Comparison of ENCODE assay signal across 9 cellular contexts in genomic region chr22:41501209-41501608, GRCh38. TPM values are rescaled to one million over a fixed set of nuclear protein-coding genes. Genes with fewer than 3 reads are reported as not detected.
DNase-seq lines count a peak whose midpoint lies in the region; ATAC-seq and TF ChIP-seq lines count a peak whose summit lies in the region.
"Had no signal": no experiment of that assay in that cellular context is flagged by ENCODE, and none has a peak within 500 bp of the region (broad histone marks: within the 10 kb centered on the region; RNA-seq: fewer than 3 reads in every experiment).

No MANE protein-coding gene starts in this region.

- H3K27me3 Mint-ChIP-seq in CD8-positive, alpha-beta T cell (ENCODE audit: low read depth) = no peaks in the 10 kb centered on the region
- H3K27me3 Mint-ChIP-seq in activated CD4-positive, alpha-beta memory T cell treated with anti-CD3 and anti-CD28 coated beads, Interleukin-2, amount 10 ng/mL, durations not matched to agents 7 days and 5 days = no peaks in the 10 kb centered on the region

- no peaks in the 10 kb centered on the region for H3K27me3 ChIP-seq in CD8-positive, alpha-beta T cell (ENCODE audit: insufficient read depth, low read length)
- H3K27me3 ChIP-seq in HCT116 (ENCODE audit: insufficient read depth, low read length) (no peaks in the 10 kb centered on the region), liver (ENCODE audit: control insufficient read depth in 4 of 4, insufficient read depth in 4 of 4, low read length in 3 of 4) (no peaks in the 10 kb centered on the region), MG63 (no peaks in the 10 kb centered on the region)
- H3K27me3 ChIP-seq: thyroid gland had no signal

- no peaks in the 10 kb centered on the region for H3K9me3 ChIP-seq in CD8-positive, alpha-beta T cell (ENCODE audit: low read length)
- no peaks in the 10 kb centered on the region for H3K9me3 ChIP-seq in HCT116 (ENCODE audit: control insufficient read depth in 1 of 2, insufficient read depth in 1 of 2, low read depth in 1 of 2, low read length in 2 of 2)
- no peaks in the 10 kb centered on the region for H3K9me3 ChIP-seq in liver (ENCODE audit: control insufficient read depth in 4 of 4, low read length in 3 of 4)
- no peaks in the 10 kb centered on the region for H3K9me3 ChIP-seq in MG63
- H3K9me3 ChIP-seq: thyroid gland had no signal

- RAD21 ChIA-PET in HCT116 (lab: Charles Lee; ENCODE audit: low non-redundant PET in 1 of 2, low total read pairs in 2 of 2, uncharacterized antibody in 2 of 2, unreplicated experiment in 2 of 2) = interaction anchor here in 1 of 2 experiments (1.3 kb wide), 1 partner anchor 98 kb away, joined by 4 read pairs; no protein-coding TSS in a partner anchor

- H3K36me3 ChIP-seq in CD8-positive, alpha-beta T cell (ENCODE audit: insufficient read depth, low read length) = peaks cover 21% of the 10 kb centered on the region
- H3K36me3 ChIP-seq in HCT116 (ENCODE audit: control insufficient read depth in 1 of 2, insufficient read depth in 2 of 2, low read length in 2 of 2) (peaks cover 3 to 12% of the 10 kb centered on the region in 2 experiments; a peak in 3 of 4 replicates), liver (ENCODE audit: control insufficient read depth in 4 of 4, insufficient read depth in 3 of 4, low read depth in 1 of 4, low read length in 3 of 4) (peaks cover 1 to 27% (median 21%) of the 10 kb centered on the region in 4 donors), MG63 (peaks cover 34% of the 10 kb centered on the region)

- BruUV-seq in HCT116 (replicated peaks; lab: Mats Ljungman, UMichigan) = no TSS peak

- peaks cover 65% of the 10 kb centered on the region for H3K36me3 Mint-ChIP-seq in CD8-positive, alpha-beta T cell
- H3K36me3 Mint-ChIP-seq in activated CD4-positive, alpha-beta memory T cell treated with anti-CD3 and anti-CD28 coated beads, Interleukin-2, amount 10 ng/mL, durations not matched to agents 7 days and 5 days (ENCODE audit: low read depth) = peaks cover 15% of the 10 kb centered on the region

- H3K4me3 ChIP-seq in CD8-positive, alpha-beta T cell (ENCODE audit: low read depth, low read length) = no peak overlapping the region
- no peak overlapping the region for H3K4me3 ChIP-seq in HCT116 (replicated peaks in 1 of 2; ENCODE audit: low read depth in 1 of 2, low read length in 2 of 2)
- H3K4me3 ChIP-seq in liver (ENCODE audit: low read depth in 1 of 3, low read length in 3 of 3) = no peak overlapping the region
- H3K4me3 ChIP-seq in MG63 = no peak overlapping the region
- H3K4me3 ChIP-seq: thyroid gland had no signal

- no peak overlapping the region for H3K27ac ChIP-seq in CD8-positive, alpha-beta T cell (ENCODE audit: low read depth, low read length)
- H3K27ac ChIP-seq in HCT116 (ENCODE audit: low read depth, low read length) = no peak overlapping the region
- H3K27ac ChIP-seq in liver (ENCODE audit: low read depth in 1 of 2, low read length in 2 of 2) = no peak overlapping the region
- H3K27ac ChIP-seq: thyroid gland had no signal

- no peak overlapping the region for H2AFZ ChIP-seq in HCT116 (ENCODE audit: low read depth, low read length, poor library complexity, severe bottlenecking)

- ATAC-seq in CD8-positive, alpha-beta T cell = peak; percentile 61
- ATAC-seq in HCT116 = peak; percentile 94
- no peak for ATAC-seq in HG02623 (IDR thresholded peaks at IDR 0.05; ENCODE audit: unreplicated experiment)
- no peak for ATAC-seq in HG02763 (IDR thresholded peaks at IDR 0.05; ENCODE audit: unreplicated experiment)

- TF ChIP-seq RAD21 in HCT116 (IDR thresholded peaks at IDR 0.05; ENCODE audit: low read depth) (peak; percentile 68), liver (IDR thresholded peaks at IDR 0.05) (peak; percentile 62 to 79)

- H3K4me2 ChIP-seq in HCT116 (ENCODE audit: low read length) = no peak overlapping the region

- peaks cover 55% of the 10 kb centered on the region for H3K79me2 ChIP-seq in HCT116 (ENCODE audit: insufficient read depth, low read length)

- H3K4me3 Mint-ChIP-seq in CD8-positive, alpha-beta T cell = no peak overlapping the region
- H3K4me3 Mint-ChIP-seq in activated CD4-positive, alpha-beta memory T cell treated with anti-CD3 and anti-CD28 coated beads, Interleukin-2, amount 10 ng/mL, durations not matched to agents 7 days and 5 days = no peak overlapping the region

- CTCF ChIA-PET in CD8-positive, alpha-beta T cell (lab: Charles Lee) = interaction anchor here (0.6 to 5.5 kb wide), 7 partner anchors 12 to 133 kb away, joined by 3 to 60 read pairs (median 4); partner anchors contain the start of genes ACO2 and PHF5A
- CTCF ChIA-PET in HCT116 (lab: Charles Lee) = interaction anchor here (0.8 to 2.0 kb wide), 5 partner anchors 26 to 578 kb away, joined by 3 to 24 read pairs (median 6); no protein-coding TSS in a partner anchor
- CTCF ChIA-PET in activated CD4-positive, alpha-beta memory T cell treated with anti-CD3 and anti-CD28 coated beads, Interleukin-2, amount 10 ng/mL, durations not matched to agents 7 days and 5 days (lab: Charles Lee) = interaction anchor here (0.6 to 4.4 kb wide), 7 partner anchors 16 to 579 kb away, joined by 3 to 42 read pairs (median 5); partner anchors contain the start of genes ACO2 and PHF5A

- no peak overlapping the region for H3K27ac Mint-ChIP-seq in CD8-positive, alpha-beta T cell
- H3K27ac Mint-ChIP-seq in activated CD4-positive, alpha-beta memory T cell treated with anti-CD3 and anti-CD28 coated beads, Interleukin-2, amount 10 ng/mL, durations not matched to agents 7 days and 5 days = no peak overlapping the region

- H4K20me1 ChIP-seq in HCT116 (ENCODE audit: insufficient read depth) = no peaks in the 10 kb centered on the region

- POLR2A ChIA-PET in CD8-positive, alpha-beta T cell (lab: Charles Lee) = interaction anchor here (1.2 kb wide), 1 partner anchor 12 kb away, joined by 3 read pairs; no protein-coding TSS in a partner anchor
- POLR2A ChIA-PET in HCT116 (lab: Charles Lee) = no interaction called here
- POLR2A ChIA-PET in activated CD4-positive, alpha-beta memory T cell treated with anti-CD3 and anti-CD28 coated beads, Interleukin-2, amount 10 ng/mL, durations not matched to agents 7 days and 5 days (lab: Charles Lee) = interaction anchor here (1.2 to 1.5 kb wide), 3 partner anchors 33 to 89 kb away, joined by 5 to 7 read pairs (median 5); partner anchors contain the start of genes ACO2, PHF5A and TOB2

- TF ChIP-seq CTCF in CD8-positive, alpha-beta T cell (IDR thresholded peaks at IDR 0.05) = no peak
- peak; percentile 18 to 48 (median 36); a peak in 5 of 6 replicates for TF ChIP-seq CTCF in HCT116 (IDR thresholded peaks at IDR 0.05 in 2 of 3, conservative IDR thresholded peaks at IDR 0.05 in 1 of 3; ENCODE audit: borderline replicate concordance in 1 of 3, insufficient read depth in 1 of 3, low read depth in 2 of 3, low read length in 2 of 3)
- TF ChIP-seq CTCF in liver (IDR thresholded peaks at IDR 0.05; ENCODE audit: low read depth, low read length, missing input control) = peak; percentile 41

- H3K9me3 Mint-ChIP-seq in CD8-positive, alpha-beta T cell = no peaks in the 10 kb centered on the region
- H3K9me3 Mint-ChIP-seq in activated CD4-positive, alpha-beta memory T cell treated with anti-CD3 and anti-CD28 coated beads, Interleukin-2, amount 10 ng/mL, durations not matched to agents 7 days and 5 days = no peaks in the 10 kb centered on the region

- H3K4me1 Mint-ChIP-seq in CD8-positive, alpha-beta T cell (ENCODE audit: low read depth) = no peaks in the 10 kb centered on the region
- H3K4me1 Mint-ChIP-seq in activated CD4-positive, alpha-beta memory T cell treated with anti-CD3 and anti-CD28 coated beads, Interleukin-2, amount 10 ng/mL, durations not matched to agents 7 days and 5 days = no peaks in the 10 kb centered on the region

- no peaks in the 10 kb centered on the region for H3K4me1 ChIP-seq in CD8-positive, alpha-beta T cell (ENCODE audit: insufficient read depth, low read length)
- H3K4me1 ChIP-seq in HCT116 (ENCODE audit: control insufficient read depth in 1 of 2, insufficient read depth in 2 of 2, low read length in 2 of 2) = no peaks in the 10 kb centered on the region
- H3K4me1 ChIP-seq in liver (ENCODE audit: control insufficient read depth in 4 of 4, insufficient read depth in 4 of 4, low read length in 3 of 4) = peaks cover 0 to 10% (median 0%) of the 10 kb centered on the region in 4 donors

- intact Hi-C loops in CD8-positive, alpha-beta T cell (cut with DNase I, micrococcal nuclease) = loop anchor here (1.0 kb wide), 1 partner anchor 98 kb away; no protein-coding TSS in a partner anchor
- intact Hi-C loops in HCT116 (cut with micrococcal nuclease) = loop anchor here (1.0 kb wide), 1 partner anchor 97 kb away; no protein-coding TSS in a partner anchor

- H3K9ac ChIP-seq in HCT116 (ENCODE audit: low read length) (no peak overlapping the region), liver (ENCODE audit: low read depth in 1 of 2, low read length in 2 of 2) (no peak overlapping the region)

- WGBS in liver = 92% methylated on average over 5 of the region's 5 CpGs

- TF ChIP-seq POLR2A in HCT116 (IDR thresholded peaks at IDR 0.05; ENCODE audit: borderline replicate concordance, extremely low read depth, insufficient read depth, insufficient read length) = no peak

- no peak for DNase-seq in CD8-positive, alpha-beta T cell
- no peak for DNase-seq in HCT116 (ENCODE audit: low read depth, low spot score)
- peak; percentile 27 for DNase-seq in activated CD4-positive, alpha-beta memory T cell treated with anti-CD3 and anti-CD28 coated beads, Interleukin-2, amount 10 ng/mL, durations not matched to agents 7 days and 5 days
- DNase-seq in MG63 = no peak
- no peak for DNase-seq in activated CD8-positive, alpha-beta memory T cell treated with anti-CD3 and anti-CD28 coated beads, Interleukin-2, amount 50 U/mL, for 48 hours
- DNase-seq: thyroid gland had no signal

- H3K9me2 ChIP-seq in HCT116 (ENCODE audit: insufficient read depth) = no peaks in the 10 kb centered on the region

RNA-seq across cellular contexts. Expression of gene ACO2, which starts 32.3 kb away (rescaled TPM):
- total RNA-seq in CD8-positive, alpha-beta T cell = 10 to 100 TPM; 83.7 to 95.2 TPM
- total RNA-seq in HCT116 (2021; ENCODE audit: unreplicated experiment) (108 TPM), liver (10 to 100 TPM; 62.8 to 75.1 TPM)
- polyA plus RNA-seq in HCT116 (2012) = 118 and 123 TPM in 2 replicates
- 10 to 100 TPM; 69.9 to 72.2 TPM for total RNA-seq in activated CD4-positive, alpha-beta memory T cell treated with anti-CD3 and anti-CD28 coated beads, Interleukin-2, amount 10 ng/mL, durations not matched to agents 7 days and 5 days
- polyA plus RNA-seq in liver = 10 to 100 TPM; 45.3 to 76.1 TPM
- total RNA-seq in MG63 (2014; rRNA removed; shearing (Covaris generic); ENCODE audit: low replicate concordance) = 53.2 and 90.1 TPM in 2 replicates

RNA-seq across cellular contexts. Expression of gene PHF5A, which starts 32.7 kb away (rescaled TPM):
- 10 to 100 TPM; 52.9 to 57.4 TPM for total RNA-seq in CD8-positive, alpha-beta T cell
- total RNA-seq in HCT116 (2021; ENCODE audit: unreplicated experiment) = 86.0 TPM
- 49.2 and 58.8 TPM in 2 replicates for polyA plus RNA-seq in HCT116 (2012)
- total RNA-seq in activated CD4-positive, alpha-beta memory T cell treated with anti-CD3 and anti-CD28 coated beads, Interleukin-2, amount 10 ng/mL, durations not matched to agents 7 days and 5 days = 10 to 100 TPM; 43.9 to 55.3 TPM
- total RNA-seq in liver = 10 to 100 TPM; 27.3 to 31.7 TPM
- 10 to 100 TPM; 15.8 to 19.1 TPM for polyA plus RNA-seq in liver
- 101 and 111 TPM in 2 replicates for total RNA-seq in MG63 (2014; rRNA removed; shearing (Covaris generic); ENCODE audit: low replicate concordance)

RNA-seq across cellular contexts. Expression of gene POLR3H, which starts 43.1 kb away (rescaled TPM):
- 10 to 100 TPM; 11.2 to 11.7 TPM for total RNA-seq in CD8-positive, alpha-beta T cell
- total RNA-seq in HCT116 (2021; ENCODE audit: unreplicated experiment) (62.1 TPM), liver (10 to 100 TPM; 11.7 to 21.9 TPM)
- 30.7 and 31.8 TPM in 2 replicates for polyA plus RNA-seq in HCT116 (2012)
- 10 to 100 TPM; 19.2 to 20.5 TPM for total RNA-seq in activated CD4-positive, alpha-beta memory T cell treated with anti-CD3 and anti-CD28 coated beads, Interleukin-2, amount 10 ng/mL, durations not matched to agents 7 days and 5 days
- polyA plus RNA-seq in liver = 10 to 100 TPM; 32.2 to 37.7 TPM
- 47.2 and 53.1 TPM in 2 replicates for total RNA-seq in MG63 (2014; rRNA removed; shearing (Covaris generic); ENCODE audit: low replicate concordance)

RNA-seq across cellular contexts. Expression of gene TOB2, which starts 54.6 kb away (rescaled TPM):
- 10 to 100 TPM; 27.0 to 33.5 TPM for total RNA-seq in CD8-positive, alpha-beta T cell
- 55.2 TPM for total RNA-seq in HCT116 (2021; ENCODE audit: unreplicated experiment)
- 36.9 and 39.8 TPM in 2 replicates for polyA plus RNA-seq in HCT116 (2012)
- total RNA-seq in activated CD4-positive, alpha-beta memory T cell treated with anti-CD3 and anti-CD28 coated beads, Interleukin-2, amount 10 ng/mL, durations not matched to agents 7 days and 5 days = 10 to 100 TPM; 38.7 to 41.2 TPM
- total RNA-seq in liver = 10 to 100 TPM; 11.6 to 17.1 TPM
- 10 to 100 TPM in 1 of 2 donors, 1 to 10 TPM in 1; 9.8 to 12.9 TPM for polyA plus RNA-seq in liver
- total RNA-seq in MG63 (2014; rRNA removed; shearing (Covaris generic); ENCODE audit: low replicate concordance) = 26.2 and 36.0 TPM in 2 replicates

RNA-seq across cellular contexts. Expression of gene CSDC2, which starts 59.6 kb away (rescaled TPM):
- not detected for total RNA-seq in CD8-positive, alpha-beta T cell
- total RNA-seq in HCT116 (2021; ENCODE audit: unreplicated experiment) = 0.22 TPM
- 0.15 and 0.17 TPM in 2 replicates for polyA plus RNA-seq in HCT116 (2012)
- not detected for total RNA-seq in activated CD4-positive, alpha-beta memory T cell treated with anti-CD3 and anti-CD28 coated beads, Interleukin-2, amount 10 ng/mL, durations not matched to agents 7 days and 5 days
- total RNA-seq in liver = under 1 TPM; 0.17 to 0.33 TPM
- polyA plus RNA-seq in liver = 10 to 100 TPM in 1 of 2 donors, under 1 TPM in 1; 0.42 to 12.2 TPM
- total RNA-seq in MG63 (2014; rRNA removed; shearing (Covaris generic); ENCODE audit: low replicate concordance) = not detected in 2 replicates

Comparison
In these comparisons a context has a peak if more than half of its experiments do, and no peak if none do; other contexts are left out.
1. ATAC-seq: peak in CD8-positive, alpha-beta T cell (single experiment) and HCT116 (single experiment); none in HG02623 (single experiment) and HG02763 (single experiment).